18 cellular contexts compared by ENCODE assay signal in the genomic region with DNA sequence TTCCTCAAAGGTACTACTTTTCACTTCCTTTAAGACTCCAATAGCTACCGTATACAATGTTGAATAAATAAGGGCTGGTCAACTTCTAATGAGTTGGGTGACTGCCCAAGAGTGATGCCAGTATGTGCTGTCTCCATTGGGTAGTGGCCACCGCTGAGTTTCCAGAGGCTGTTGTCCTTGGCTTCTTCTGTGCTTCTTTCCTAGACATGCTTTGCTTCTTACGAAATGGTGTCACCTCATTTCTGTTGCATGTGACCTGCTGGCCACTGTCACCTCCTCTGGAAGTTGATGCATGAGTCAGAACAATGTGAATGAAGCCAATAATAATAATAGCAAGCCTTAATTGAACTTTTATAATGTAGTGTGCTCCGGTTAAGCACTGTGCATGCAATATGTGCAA. TPM values are rescaled to one million over a fixed set of nuclear protein-coding genes. Genes with fewer than 3 reads are reported as not detected.
DNase-seq lines count a peak whose midpoint lies in the region; ATAC-seq, FAIRE-seq and TF ChIP-seq lines count a peak whose summit lies in the region.
"Had no signal": no experiment of that assay in that cellular context is flagged by ENCODE, and none has a peak within 500 bp of the region (broad histone marks: within the 10 kb centered on the region; RNA-seq: fewer than 3 reads in every experiment).

No MANE protein-coding gene starts in this region.

- no peaks in the 10 kb centered on the region for H3K4me1 ChIP-seq in kidney (ENCODE audit: control insufficient read depth in 1 of 2, insufficient read depth in 1 of 2, low read depth in 1 of 2, low read length in 2 of 2)

- TF ChIP-seq RAD21 in Ishikawa (IDR thresholded peaks at IDR 0.05; ENCODE audit: low read depth): no peak

- no peak overlapping the region for H3K4me3 Mint-ChIP-seq in chondrocyte (ENCODE audit: unreplicated experiment)
- H3K4me3 Mint-ChIP-seq: activated CD4-positive, alpha-beta memory T cell treated with anti-CD3 and anti-CD28 coated beads, Interleukin-2, amount 10 ng/mL, durations not matched to agents 7 days and 5 days; brain had no signal

- H3K27ac Mint-ChIP-seq in chondrocyte (ENCODE audit: unreplicated experiment): peak overlapping the region; percentile 88
- H3K27ac Mint-ChIP-seq: activated CD4-positive, alpha-beta memory T cell treated with anti-CD3 and anti-CD28 coated beads, Interleukin-2, amount 10 ng/mL, durations not matched to agents 7 days and 5 days; brain had no signal

- DNase-seq in A172 (ENCODE audit: low spot score): peak; percentile 43
- DNase-seq in chondrocyte (ENCODE audit: low spot score): no peak
- DNase-seq in kidney: peak; percentile 70
- DNase-seq in NCI-H510A (lab: John Stamatoyannopoulos, UW): no peak
- no peak for DNase-seq in urothelium cell line (ENCODE audit: low spot score)
- DNase-seq: ACHN; activated CD4-positive, alpha-beta memory T cell treated with anti-CD3 and anti-CD28 coated beads, Interleukin-2, amount 10 ng/mL, durations not matched to agents 7 days and 5 days; effector CD8-positive, alpha-beta T cell; NCI-H2107; posterior cingulate gyrus; SJCRH30; upper lobe of right lung had no signal

- peaks cover 97% of the 10 kb centered on the region for H3K4me1 Mint-ChIP-seq in chondrocyte (ENCODE audit: low read depth)

- H3K4me3 ChIP-seq in kidney (ENCODE audit: low read length in 2 of 2): no peak overlapping the region
- H3K4me3 ChIP-seq: SJCRH30, upper lobe of right lung had no signal

- no peaks in the 10 kb centered on the region for H3K9me3 Mint-ChIP-seq in chondrocyte (ENCODE audit: low read depth)

- H3K36me3 Mint-ChIP-seq in chondrocyte (ENCODE audit: low read depth): no peaks in the 10 kb centered on the region
- H3K36me3 Mint-ChIP-seq: brain had no signal

- no peak for ATAC-seq in HG03520 (IDR thresholded peaks at IDR 0.05; ENCODE audit: unreplicated experiment)
- ATAC-seq in HG03175 (IDR thresholded peaks at IDR 0.05; ENCODE audit: unreplicated experiment): no peak
- ATAC-seq: upper lobe of right lung had no signal

- H3K27me3 Mint-ChIP-seq in chondrocyte (ENCODE audit: low read depth): no peaks in the 10 kb centered on the region

- no peak for TF ChIP-seq EP300 in Ishikawa (IDR thresholded peaks at IDR 0.05; ENCODE audit: borderline replicate concordance)

- no peak overlapping the region for H3K9ac ChIP-seq in kidney (ENCODE audit: low read length in 2 of 2)

- H3K9me3 ChIP-seq in kidney (ENCODE audit: control insufficient read depth in 1 of 2, low read length in 2 of 2): no peaks in the 10 kb centered on the region
- H3K9me3 ChIP-seq: SJCRH30, upper lobe of right lung had no signal

- no peak overlapping the region for H3K27ac ChIP-seq in kidney (ENCODE audit: low read depth in 2 of 2, low read length in 2 of 2)
- H3K27ac ChIP-seq: SJCRH30, upper lobe of right lung had no signal

- TF ChIP-seq CTCF in chondrocyte (IDR thresholded peaks at IDR 0.05): no peak
- TF ChIP-seq CTCF in kidney (IDR thresholded peaks at IDR 0.05; ENCODE audit: borderline replicate concordance, extremely low read depth, insufficient read depth): no peak

- intact Hi-C loops in kidney (cut with DNase I): no loop called here

- H3K36me3 ChIP-seq in kidney (ENCODE audit: control insufficient read depth in 1 of 2, insufficient read depth in 2 of 2, low read length in 2 of 2): no peaks in the 10 kb centered on the region
- H3K36me3 ChIP-seq: SJCRH30, upper lobe of right lung had no signal

- FAIRE-seq in kidney (lab: Jason Lieb, UNC) (no peak), urothelium cell line (lab: Jason Lieb, UNC) (no peak)
- FAIRE-seq: HTR-8/SVneo, islet of Langerhans had no signal

TF ChIP-seq in Ishikawa, 13 proteins besides CTCF, POLR2A, EP300 and RAD21:
- TF ChIP-seq CREB1 (IDR thresholded peaks at IDR 0.05; ENCODE audit: low read depth) (no peak), YY1 (IDR thresholded peaks at IDR 0.05; ENCODE audit: low read depth) (no peak), NFIC (IDR thresholded peaks at IDR 0.05) (0 out of 2 replicates have a peak, but pooled peaks have one; percentile 18)

RNA-seq across cellular contexts. Expression of a gene that starts 7.5 kb away (rescaled TPM):
- not detected in 2 replicates for total RNA-seq in A172 (2014; rRNA removed; shearing (Covaris generic))
- 49.4 to 67.8 TPM (median 51.6 TPM) in 3 replicates for total RNA-seq in chondrocyte
- total RNA-seq in kidney: 37.7 TPM
- 7.1 TPM for polyA plus RNA-seq in kidney (ENCODE audit: insufficient read depth, low read depth, low replicate concordance)

Comparison
In these comparisons a context has a peak if more than half of its experiments do, and no peak if none do; other contexts are left out.
1. DNase-seq: peak in A172 (single experiment) and kidney (single experiment); none in chondrocyte (single experiment), NCI-H510A (single experiment) and urothelium cell line (single experiment).
2. RNA of a gene that starts 7.5 kb away (total RNA-seq): 49.4 to 67.8 TPM in chondrocyte and 37.7 TPM in kidney (single experiment); not detected in A172; every median in the first group is over 10 times any median in the second.